ENCODE assay signal across 8 cellular contexts in the genomic region with DNA sequence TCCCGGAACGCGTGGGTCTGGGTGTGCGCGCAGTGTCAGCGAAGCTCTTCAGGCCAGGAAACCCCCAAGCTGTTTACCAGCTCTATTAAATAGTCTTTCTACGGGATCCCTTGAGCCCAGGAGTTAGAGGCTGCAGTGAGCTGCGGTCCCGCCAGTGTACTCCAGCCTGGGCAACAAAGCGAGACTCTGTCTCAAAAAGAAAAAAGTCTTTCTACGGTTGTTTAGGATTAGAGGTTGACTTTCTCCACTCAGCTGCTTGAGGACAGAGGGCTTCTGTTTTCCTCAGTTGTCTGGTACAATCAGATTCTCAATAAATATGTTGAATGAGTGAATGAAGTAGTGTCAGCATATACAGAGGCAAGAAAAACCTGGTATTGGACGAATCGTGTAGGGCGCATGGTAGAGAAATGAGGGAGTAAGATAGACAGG. TPM values are rescaled to one million over a fixed set of nuclear protein-coding genes. Genes with fewer than 3 reads are reported as not detected.
A peak's percentile ranks its signal among the peaks of the same experiment; 100 is the strongest.
DNase-seq lines count a peak whose midpoint lies in the region; ATAC-seq and TF ChIP-seq lines count a peak whose summit lies in the region.

No MANE protein-coding gene starts in this region.

- H3K27me3 ChIP-seq in adipocyte (replicated peaks; ENCODE audit: control insufficient read depth, insufficient read depth, low read length) (no peaks in the 10 kb centered on the region), left lung (no peaks in the 10 kb centered on the region), thymus (ENCODE audit: control insufficient read depth, insufficient read depth) (no peaks in the 10 kb centered on the region)

- H3K27me3 Mint-ChIP-seq in activated CD4-positive, alpha-beta T cell treated with anti-CD3 and anti-CD28 coated beads, Interleukin-2, amount 10 ng/mL, durations not matched to agents 24 days and 14 days: peaks cover 1% of the 10 kb centered on the region

- peak overlapping the region; percentile 78 for H3K27ac Mint-ChIP-seq in activated CD4-positive, alpha-beta T cell treated with anti-CD3 and anti-CD28 coated beads, Interleukin-2, amount 10 ng/mL, durations not matched to agents 24 days and 14 days

- H3K4me1 ChIP-seq in adipocyte (ENCODE audit: control insufficient read depth, insufficient read depth, low read length): peaks cover 19% of the 10 kb centered on the region
- peaks cover 15 to 28% of the 10 kb centered on the region in 2 donors for H3K4me1 ChIP-seq in left lung
- peaks cover 13% of the 10 kb centered on the region for H3K4me1 ChIP-seq in thymus (ENCODE audit: control insufficient read depth, insufficient read depth, low read length)

- H3K36me3 Mint-ChIP-seq in activated CD4-positive, alpha-beta T cell treated with anti-CD3 and anti-CD28 coated beads, Interleukin-2, amount 10 ng/mL, durations not matched to agents 24 days and 14 days (ENCODE audit: low read depth): peaks cover 43% of the 10 kb centered on the region

- H3K9me3 ChIP-seq in adipocyte (ENCODE audit: control insufficient read depth, low read length): no peaks in the 10 kb centered on the region
- no peaks in the 10 kb centered on the region for H3K9me3 ChIP-seq in left lung
- H3K9me3 ChIP-seq in thymus (ENCODE audit: control insufficient read depth): no peaks in the 10 kb centered on the region

- peak overlapping the region; percentile 96 for H3K9ac ChIP-seq in adipocyte (ENCODE audit: low read length)

- intact Hi-C loops in activated CD4-positive, alpha-beta T cell treated with anti-CD3 and anti-CD28 coated beads, Interleukin-2, amount 10 ng/mL, durations not matched to agents 24 days and 14 days (cut with micrococcal nuclease): no loop called here
- intact Hi-C loops in left lung (cut with DNase I): no loop called here

- TF ChIP-seq CTCF in left lung (IDR thresholded peaks at IDR 0.05) (no peak), GM13976 (IDR thresholded peaks at IDR 0.05; ENCODE audit: borderline replicate concordance, control extremely low read depth, extremely low read depth, insufficient read depth, missing control alignments) (no peak)

- peaks cover 31% of the 10 kb centered on the region for H3K36me3 ChIP-seq in adipocyte (ENCODE audit: control insufficient read depth, insufficient read depth, low read length, severe bottlenecking)
- peaks cover 0 to 38% of the 10 kb centered on the region in 2 donors for H3K36me3 ChIP-seq in left lung
- peaks cover 34% of the 10 kb centered on the region for H3K36me3 ChIP-seq in thymus (ENCODE audit: control insufficient read depth, insufficient read depth)

- in situ Hi-C loops in GM13976 (cut with MboI; ENCODE audit: low sequenced_read_pairs, unreplicated experiment): no loop called here

- no peaks in the 10 kb centered on the region for H3K9me3 Mint-ChIP-seq in activated CD4-positive, alpha-beta T cell treated with anti-CD3 and anti-CD28 coated beads, Interleukin-2, amount 10 ng/mL, durations not matched to agents 24 days and 14 days

- H3K27ac ChIP-seq in left lung (peak overlapping the region; percentile 81 to 95), thymus (ENCODE audit: low read depth) (peak overlapping the region; percentile 74)

- WGBS in thymus: 5% methylated on average over 14 of the region's 14 CpGs

- ATAC-seq in left lung: no peak
- ATAC-seq in HG03159 (IDR thresholded peaks at IDR 0.05; ENCODE audit: unreplicated experiment): no peak

- H3K4me3 ChIP-seq in adipocyte (ENCODE audit: low read length) (peak overlapping the region; percentile 93), left lung (peak overlapping the region; percentile 84 to 95), thymus (ENCODE audit: low read length) (peak overlapping the region; percentile 91)

- H3K4me1 Mint-ChIP-seq in activated CD4-positive, alpha-beta T cell treated with anti-CD3 and anti-CD28 coated beads, Interleukin-2, amount 10 ng/mL, durations not matched to agents 24 days and 14 days: peaks cover 34% of the 10 kb centered on the region

- DNase-seq in activated CD4-positive, alpha-beta T cell treated with anti-CD3 and anti-CD28 coated beads, Interleukin-2, amount 10 ng/mL, durations not matched to agents 24 days and 14 days: no peak
- DNase-seq in activated CD4-positive, alpha-beta T cell treated with anti-CD3 and anti-CD28 coated beads for 48 hours: no peak
- no peak for DNase-seq in adipocyte (ENCODE audit: low read depth)
- no peak for DNase-seq in left lung
- DNase-seq in GM13976 (ENCODE audit: low spot score): no peak
- DNase-seq in OCI-M2 (lab: John Stamatoyannopoulos, UW; ENCODE audit: unreplicated experiment): no peak

- peak overlapping the region; percentile 90 for H3K4me3 Mint-ChIP-seq in activated CD4-positive, alpha-beta T cell treated with anti-CD3 and anti-CD28 coated beads, Interleukin-2, amount 10 ng/mL, durations not matched to agents 24 days and 14 days

RNA-seq across cellular contexts. Expression of gene SART1, which starts 0.6 kb away (rescaled TPM):
- 99.1 and 104 TPM in 2 replicates for total RNA-seq in activated CD4-positive, alpha-beta T cell treated with anti-CD3 and anti-CD28 coated beads, Interleukin-2, amount 10 ng/mL, durations not matched to agents 24 days and 14 days
- 10 to 100 TPM; 34.1 to 50.8 TPM for total RNA-seq in left lung
- polyA plus RNA-seq in thymus: 97.5 TPM

RNA-seq across cellular contexts. Expression of gene TSGA10IP, which starts 16.9 kb away (rescaled TPM):
- not detected in 2 replicates for total RNA-seq in activated CD4-positive, alpha-beta T cell treated with anti-CD3 and anti-CD28 coated beads, Interleukin-2, amount 10 ng/mL, durations not matched to agents 24 days and 14 days
- not detected for total RNA-seq in left lung
- polyA plus RNA-seq in thymus: 0.05 TPM

RNA-seq across cellular contexts. Expression of gene EIF1AD, which starts 39.8 kb away (rescaled TPM):
- total RNA-seq in activated CD4-positive, alpha-beta T cell treated with anti-CD3 and anti-CD28 coated beads, Interleukin-2, amount 10 ng/mL, durations not matched to agents 24 days and 14 days: 64.9 and 75.9 TPM in 2 replicates
- total RNA-seq in left lung: 10 to 100 TPM; 28.4 to 30.5 TPM
- 17.8 TPM for polyA plus RNA-seq in thymus

RNA-seq across cellular contexts. Expression of gene BANF1, which starts 40.2 kb away (rescaled TPM):
- total RNA-seq in activated CD4-positive, alpha-beta T cell treated with anti-CD3 and anti-CD28 coated beads, Interleukin-2, amount 10 ng/mL, durations not matched to agents 24 days and 14 days: 291 and 298 TPM in 2 replicates
- 100 to 1,000 TPM; 161 to 183 TPM for total RNA-seq in left lung
- polyA plus RNA-seq in thymus: 172 TPM

RNA-seq across cellular contexts. Expression of gene DRAP1, which starts 42.9 kb away (rescaled TPM):
- total RNA-seq in activated CD4-positive, alpha-beta T cell treated with anti-CD3 and anti-CD28 coated beads, Interleukin-2, amount 10 ng/mL, durations not matched to agents 24 days and 14 days: 113 and 117 TPM in 2 replicates
- total RNA-seq in left lung: 10 to 100 TPM; 61.0 to 64.5 TPM
- polyA plus RNA-seq in thymus: 131 TPM
